1 cellular context compared by ENCODE assay signal in the genomic region with DNA sequence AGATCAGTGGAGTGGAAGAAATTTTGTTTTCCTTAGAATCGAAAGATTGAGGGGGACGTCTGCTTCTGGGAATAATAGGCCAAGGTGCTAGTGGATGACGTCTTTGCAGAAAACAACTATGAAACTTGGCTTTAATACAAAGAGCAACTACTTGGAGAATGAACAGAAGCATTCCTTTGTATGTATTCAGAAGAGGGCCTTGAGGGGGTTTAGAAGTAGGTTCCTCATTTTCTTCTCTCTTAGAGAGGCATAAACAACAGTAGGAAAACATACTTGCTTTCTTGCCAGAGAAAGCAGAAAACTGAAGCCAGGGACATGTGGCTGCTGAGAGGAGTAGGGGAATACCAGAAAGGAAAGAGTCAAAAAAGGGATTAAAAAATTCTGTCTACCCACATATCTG.
TF ChIP-seq lines count a peak whose summit lies in the region.

No MANE protein-coding gene starts in this region.

TF ChIP-seq in SK-N-SH treated with all-trans-retinoic acid at 6 μM for 48 hours, 23 proteins besides CTCF, POLR2A, EP300 and RAD21 (continued from another document):
- TF ChIP-seq, protein P1, sequence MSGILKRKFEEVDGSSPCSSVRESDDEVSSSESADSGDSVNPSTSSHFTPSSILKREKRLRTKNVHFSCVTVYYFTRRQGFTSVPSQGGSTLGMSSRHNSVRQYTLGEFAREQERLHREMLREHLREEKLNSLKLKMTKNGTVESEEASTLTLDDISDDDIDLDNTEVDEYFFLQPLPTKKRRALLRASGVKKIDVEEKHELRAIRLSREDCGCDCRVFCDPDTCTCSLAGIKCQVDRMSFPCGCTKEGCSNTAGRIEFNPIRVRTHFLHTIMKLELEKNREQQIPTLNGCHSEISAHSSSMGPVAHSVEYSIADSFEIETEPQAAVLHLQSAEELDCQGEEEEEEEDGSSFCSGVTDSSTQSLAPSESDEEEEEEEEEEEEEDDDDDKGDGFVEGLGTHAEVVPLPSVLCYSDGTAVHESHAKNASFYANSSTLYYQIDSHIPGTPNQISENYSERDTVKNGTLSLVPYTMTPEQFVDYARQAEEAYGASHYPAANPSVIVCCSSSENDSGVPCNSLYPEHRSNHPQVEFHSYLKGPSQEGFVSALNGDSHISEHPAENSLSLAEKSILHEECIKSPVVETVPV (CRISPR knock-in tag; IDR thresholded peaks at IDR 0.05) = no peak
- TF ChIP-seq ISL1 (CRISPR knock-in tag; IDR thresholded peaks at IDR 0.05) = peak; percentile 40; the same call in 1 of the 2 replicates
- TF ChIP-seq ESRRG (CRISPR knock-in tag; IDR thresholded peaks at IDR 0.05) = no peak
- TF ChIP-seq TOX (CRISPR knock-in tag; IDR thresholded peaks at IDR 0.05; ENCODE audit: borderline replicate concordance) = peak; percentile 32; the same call in 1 of the 2 replicates
